Comparison of ENCODE assay signal across 17 cellular contexts in genomic region chrX:4182010-4182806, GRCh38.
"Had no signal": no experiment of that assay in that cellular context is flagged by ENCODE, and none has a peak within 500 bp of the region (broad histone marks: within the 10 kb centered on the region; RNA-seq: fewer than 3 reads in every experiment).

No MANE protein-coding gene starts in this region.

- H3K27ac ChIP-seq: dorsolateral prefrontal cortex, gastroesophageal sphincter, lower lobe of right lung, ovary, stomach, testis had no signal

- H3K27me3 Mint-ChIP-seq: activated CD8-positive, alpha-beta memory T cell treated with anti-CD3 and anti-CD28 coated beads, Interleukin-2, amount 10 ng/mL, durations not matched to agents 7 days and 5 days; activated naive CD4-positive, alpha-beta T cell treated with anti-CD3 and anti-CD28 coated beads, Interleukin-2, amount 10 ng/mL, durations not matched to agents 7 days and 5 days had no signal

- ATAC-seq: activated CD8-positive, alpha-beta memory T cell treated with anti-CD3 and anti-CD28 coated beads, Interleukin-2, amount 10 ng/mL, durations not matched to agents 7 days and 5 days; gastroesophageal sphincter; left cardiac atrium; lower lobe of right lung had no signal

- H3K27ac Mint-ChIP-seq: activated CD8-positive, alpha-beta memory T cell treated with anti-CD3 and anti-CD28 coated beads, Interleukin-2, amount 10 ng/mL, durations not matched to agents 7 days and 5 days; activated naive CD4-positive, alpha-beta T cell treated with anti-CD3 and anti-CD28 coated beads, Interleukin-2, amount 10 ng/mL, durations not matched to agents 7 days and 5 days; activated T-helper 2 cell treated with anti-CD3 and anti-CD28 coated beads, Interferon-gamma antibody, Interleukin-2, Interleukin-4, amounts not matched to agents 10 μg/mL and 5 μg/mL and 100 μg/mL, durations not matched to agents 14 hours and 24 hours and 36 hours had no signal

- H3K4me3 ChIP-seq: dorsolateral prefrontal cortex, gastroesophageal sphincter, lower lobe of right lung, ovary, stomach, testis had no signal

- H3K4me1 Mint-ChIP-seq: activated CD8-positive, alpha-beta memory T cell treated with anti-CD3 and anti-CD28 coated beads, Interleukin-2, amount 10 ng/mL, durations not matched to agents 7 days and 5 days; activated naive CD4-positive, alpha-beta T cell treated with anti-CD3 and anti-CD28 coated beads, Interleukin-2, amount 10 ng/mL, durations not matched to agents 7 days and 5 days had no signal

- H3K4me1 ChIP-seq: gastroesophageal sphincter, lower lobe of right lung, stomach, testis had no signal

- H3K4me3 Mint-ChIP-seq: activated CD8-positive, alpha-beta memory T cell treated with anti-CD3 and anti-CD28 coated beads, Interleukin-2, amount 10 ng/mL, durations not matched to agents 7 days and 5 days; activated naive CD4-positive, alpha-beta T cell treated with anti-CD3 and anti-CD28 coated beads, Interleukin-2, amount 10 ng/mL, durations not matched to agents 7 days and 5 days had no signal

- H3K9me3 ChIP-seq: gastroesophageal sphincter, lower lobe of right lung, ovary, testis had no signal

- H3K36me3 ChIP-seq: gastroesophageal sphincter, lower lobe of right lung, ovary, stomach had no signal

- DNase-seq: activated CD4-positive, alpha-beta T cell treated with anti-CD3 and anti-CD28 coated beads for 1 hour; activated CD4-positive, alpha-beta T cell treated with anti-CD3 and anti-CD28 coated beads, Interleukin-2, amount 50 U/mL, for 48 hours; activated CD8-positive, alpha-beta memory T cell treated with anti-CD3 and anti-CD28 coated beads, Interleukin-2, amount 10 ng/mL, durations not matched to agents 7 days and 5 days; activated naive CD4-positive, alpha-beta T cell treated with anti-CD3 and anti-CD28 coated beads, Interleukin-2, amount 10 ng/mL, durations not matched to agents 7 days and 5 days; activated T-cell treated with anti-CD3 and anti-CD28 coated beads, Interleukin-2, amount 50 U/mL, for 1 hour; dorsolateral prefrontal cortex; erythroblast; left cardiac atrium; lower lobe of right lung; midbrain; ovary; stimulated activated CD4-positive, alpha-beta T cell treated with anti-CD3 and anti-CD28 coated beads, Interleukin-12 subunit alpha, Interleukin-12 subunit beta, amount 100 ng/mL, for 4 hours; stimulated activated CD4-positive, alpha-beta T cell treated with anti-CD3 and anti-CD28 coated beads, Interleukin-2, amount 100 ng/mL, for 24 hours; stomach; testis had no signal

- H3K27me3 ChIP-seq: gastroesophageal sphincter, ovary, stomach, testis had no signal

- H3K36me3 Mint-ChIP-seq: activated CD8-positive, alpha-beta memory T cell treated with anti-CD3 and anti-CD28 coated beads, Interleukin-2, amount 10 ng/mL, durations not matched to agents 7 days and 5 days; activated naive CD4-positive, alpha-beta T cell treated with anti-CD3 and anti-CD28 coated beads, Interleukin-2, amount 10 ng/mL, durations not matched to agents 7 days and 5 days had no signal
